8 cellular contexts compared by ENCODE assay signal in genomic region chr10:79052311-79053080, GRCh38. TPM values are rescaled to one million over a fixed set of nuclear protein-coding genes. Genes with fewer than 3 reads are reported as not detected.
DNase-seq lines count a peak whose midpoint lies in the region; ATAC-seq and TF ChIP-seq lines count a peak whose summit lies in the region.

No MANE protein-coding gene starts in this region.

- peak; percentile 17 for DNase-seq in stimulated activated CD4-positive, alpha-beta T cell treated with anti-CD3 and anti-CD28 coated beads, Interleukin-4, amount 100 ng/mL, for 24 hours
- no peak for DNase-seq in stimulated activated CD4-positive, alpha-beta T cell treated with anti-CD3 and anti-CD28 coated beads, Interleukin-4, amount 100 ng/mL, for 4 hours
- DNase-seq in NCI-H526 treated with DMSO at 0.1 percent for 48 hours (lab: John Stamatoyannopoulos, UW): peak; percentile 18
- no peak for DNase-seq in fibroblast of villous mesenchyme (ENCODE audit: low read depth)
- DNase-seq in transverse colon: no peak
- DNase-seq in NCI-H187 treated with DMSO at 0.1 percent for 48 hours (lab: John Stamatoyannopoulos, UW): no peak
- DNase-seq in NOMO-1 treated with DMSO at 0.1 percent for 48 hours (lab: John Stamatoyannopoulos, UW; ENCODE audit: unreplicated experiment): no peak

- in situ Hi-C loops in transverse colon (cut with MboI; ENCODE audit: low pct_ligation_motif_present in 1 of 4, low pct_unique_long_range_greater_than_20kb in 1 of 4, low sequenced_read_pairs in 3 of 4): no loop called here

- no peak for TF ChIP-seq EP300 in transverse colon (IDR thresholded peaks at IDR 0.05; ENCODE audit: low read depth)

- WGBS in transverse colon (ENCODE audit: low coverage in 1 of 2), 2 donors: 67 to 70% methylated on average over 6 to 12 of the region's 12 CpGs

- TF ChIP-seq CTCF in fibroblast of villous mesenchyme (IDR thresholded peaks at IDR 0.05; ENCODE audit: insufficient read depth, low read depth, low read length) (peak; percentile 28), transverse colon (IDR thresholded peaks at IDR 0.05) (peak in 4 of 5 experiments; percentile 22 to 61 (median 35))

- H3K27me3 ChIP-seq in transverse colon: no peaks in the 10 kb centered on the region

- no peak for ATAC-seq in HG03520 (IDR thresholded peaks at IDR 0.05; ENCODE audit: unreplicated experiment)

- peaks cover 12 to 76% (median 57%) of the 10 kb centered on the region in 4 donors for H3K4me1 ChIP-seq in transverse colon

- H3K4me3 ChIP-seq in fibroblast of villous mesenchyme (ENCODE audit: low read depth, low read length) (no peak overlapping the region), transverse colon (no peak overlapping the region)

- no peak for TF ChIP-seq POLR2A in transverse colon (IDR thresholded peaks at IDR 0.05)

- intact Hi-C loops in transverse colon (cut with DNase I; ENCODE audit: low total_unique reads): loop anchor here (5.0 kb wide), 1 partner anchor 1135 kb away; no protein-coding TSS in a partner anchor

- H3K27ac ChIP-seq in transverse colon: no peak overlapping the region

- no peaks in the 10 kb centered on the region for H3K9me3 ChIP-seq in transverse colon

- H3K36me3 ChIP-seq in transverse colon: no peaks in the 10 kb centered on the region

RNA-seq across cellular contexts. Expression of gene ZMIZ1, which starts 16.3 kb away (rescaled TPM):
- total RNA-seq in fibroblast of villous mesenchyme: 23.3 and 30.9 TPM in 2 replicates
- 100 to 1,000 TPM in 1 of 4 donors, 10 to 100 TPM in 3; 32.0 to 108 (median 63.0) TPM for total RNA-seq in transverse colon

Comparison
In these comparisons a context has a peak if more than half of its experiments do, and no peak if none do; other contexts are left out.
1. DNase-seq: peak in stimulated activated CD4-positive, alpha-beta T cell treated with anti-CD3 and anti-CD28 coated beads, Interleukin-4, amount 100 ng/mL, for 24 hours (single experiment) and NCI-H526 treated with DMSO at 0.1 percent for 48 hours (single experiment); none in stimulated activated CD4-positive, alpha-beta T cell treated with anti-CD3 and anti-CD28 coated beads, Interleukin-4, amount 100 ng/mL, for 4 hours (0 of 2), fibroblast of villous mesenchyme (single experiment), transverse colon (single experiment), NCI-H187 treated with DMSO at 0.1 percent for 48 hours (single experiment) and NOMO-1 treated with DMSO at 0.1 percent for 48 hours (single experiment).